22 cellular contexts compared by ENCODE assay signal in the genomic region with DNA sequence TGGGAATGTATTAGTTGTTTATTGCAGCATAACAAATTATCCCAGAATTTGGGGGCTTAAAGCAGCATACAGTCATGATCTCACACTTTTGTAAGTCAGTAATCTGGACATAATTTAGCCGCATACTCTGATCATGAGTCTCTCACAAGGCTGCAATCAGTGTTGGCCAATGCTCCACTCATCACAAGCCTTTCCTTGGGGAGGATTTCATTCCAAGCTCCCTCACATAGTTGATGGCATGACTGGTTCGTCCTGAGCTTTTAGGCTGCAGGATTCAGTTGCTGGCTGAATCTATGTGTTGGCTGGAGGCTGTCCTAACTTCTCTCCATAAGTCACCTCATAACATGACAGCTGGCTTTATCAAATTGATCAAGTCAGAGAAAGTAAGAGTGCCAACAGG.
"Had no signal": no experiment of that assay in that cellular context is flagged by ENCODE, and none has a peak within 500 bp of the region (broad histone marks: within the 10 kb centered on the region; RNA-seq: fewer than 3 reads in every experiment).

No MANE protein-coding gene starts in this region.

- H3K27ac ChIP-seq: gastrocnemius medialis, left ventricle myocardium inferior, thoracic aorta, upper lobe of left lung had no signal

- H3K4me1 Mint-ChIP-seq: activated CD4-positive, alpha-beta memory T cell treated with anti-CD3 and anti-CD28 coated beads, Interleukin-2, amount 10 ng/mL, durations not matched to agents 7 days and 5 days; activated CD8-positive, alpha-beta memory T cell treated with anti-CD3 and anti-CD28 coated beads, Interleukin-2, amount 10 ng/mL, durations not matched to agents 7 days and 5 days; naive B cell; stimulated activated memory B cell treated with anti-CD40 and anti-IgM and Interleukin-4, amounts not matched to agents 10 μg/mL and 1 μg/mL and 100 μg/mL, for 72 hours had no signal

- H3K4me1 ChIP-seq: gastrocnemius medialis, left ventricle myocardium inferior, upper lobe of left lung had no signal

- H3K27me3 ChIP-seq: gastrocnemius medialis, upper lobe of left lung had no signal

- H3K4me3 Mint-ChIP-seq: activated CD4-positive, alpha-beta memory T cell treated with anti-CD3 and anti-CD28 coated beads, Interleukin-2, amount 10 ng/mL, durations not matched to agents 7 days and 5 days; activated CD8-positive, alpha-beta memory T cell treated with anti-CD3 and anti-CD28 coated beads, Interleukin-2, amount 10 ng/mL, durations not matched to agents 7 days and 5 days; activated naive CD8-positive, alpha-beta T cell; effector memory CD8-positive, alpha-beta T cell; naive B cell; neural crest cell; stimulated activated memory B cell treated with anti-CD40 and anti-IgM and Interleukin-4, amounts not matched to agents 10 μg/mL and 1 μg/mL and 100 μg/mL, for 72 hours; T-helper 2 cell treated with Interferon-gamma antibody and Interleukin-4, amounts not matched to agents 5 μg/mL and 100 μg/mL, for 36 hours had no signal

- DNase-seq: activated CD4-positive, alpha-beta memory T cell treated with anti-CD3 and anti-CD28 coated beads, Interleukin-2, amount 10 ng/mL, durations not matched to agents 7 days and 5 days; activated CD4-positive, alpha-beta T cell treated with anti-CD3 and anti-CD28 coated beads for 48 hours; activated CD4-positive, CD25-positive, alpha-beta regulatory T cell; activated CD8-positive, alpha-beta memory T cell treated with anti-CD3 and anti-CD28 coated beads, Interleukin-2, amount 10 ng/mL, durations not matched to agents 7 days and 5 days; amygdala; effector memory CD8-positive, alpha-beta T cell; gastrocnemius medialis; head of caudate nucleus; kidney glomerular epithelial cell; left ventricle myocardium inferior; mammary epithelial cell; naive B cell; right cardiac atrium; stimulated activated CD4-positive, alpha-beta T cell treated with anti-CD3 and anti-CD28 coated beads, Interleukin-4, amount 100 ng/mL, for 24 hours; upper lobe of left lung had no signal

- H3K36me3 ChIP-seq: gastrocnemius medialis, left ventricle myocardium inferior, thoracic aorta, upper lobe of left lung had no signal

- H3K27ac Mint-ChIP-seq: activated CD4-positive, alpha-beta memory T cell treated with anti-CD3 and anti-CD28 coated beads, Interleukin-2, amount 10 ng/mL, durations not matched to agents 7 days and 5 days; activated CD8-positive, alpha-beta memory T cell treated with anti-CD3 and anti-CD28 coated beads, Interleukin-2, amount 10 ng/mL, durations not matched to agents 7 days and 5 days; activated naive CD8-positive, alpha-beta T cell; effector memory CD8-positive, alpha-beta T cell; naive B cell; progenitor cell of endocrine pancreas; stimulated activated memory B cell treated with anti-CD40 and anti-IgM and Interleukin-4, amounts not matched to agents 10 μg/mL and 1 μg/mL and 100 μg/mL, for 72 hours; T-helper 2 cell treated with Interferon-gamma antibody and Interleukin-4, amounts not matched to agents 5 μg/mL and 100 μg/mL, for 36 hours had no signal

- ATAC-seq: activated CD8-positive, alpha-beta memory T cell treated with anti-CD3 and anti-CD28 coated beads, Interleukin-2, amount 10 ng/mL, durations not matched to agents 7 days and 5 days; effector memory CD8-positive, alpha-beta T cell; gastrocnemius medialis; right cardiac atrium; stimulated activated memory B cell treated with anti-CD40 and anti-IgM and Interleukin-4, amounts not matched to agents 10 μg/mL and 1 μg/mL and 100 μg/mL, for 72 hours had no signal

- H3K36me3 Mint-ChIP-seq: activated CD8-positive, alpha-beta memory T cell treated with anti-CD3 and anti-CD28 coated beads, Interleukin-2, amount 10 ng/mL, durations not matched to agents 7 days and 5 days; activated naive CD8-positive, alpha-beta T cell; naive B cell; stimulated activated memory B cell treated with anti-CD40 and anti-IgM and Interleukin-4, amounts not matched to agents 10 μg/mL and 1 μg/mL and 100 μg/mL, for 72 hours had no signal

- H3K4me3 ChIP-seq: gastrocnemius medialis, left ventricle myocardium inferior, smooth muscle cell, thoracic aorta, upper lobe of left lung had no signal

- H3K4me2 ChIP-seq: smooth muscle cell had no signal

- H3K27me3 Mint-ChIP-seq: activated CD4-positive, alpha-beta memory T cell treated with anti-CD3 and anti-CD28 coated beads, Interleukin-2, amount 10 ng/mL, durations not matched to agents 7 days and 5 days; activated CD8-positive, alpha-beta memory T cell treated with anti-CD3 and anti-CD28 coated beads, Interleukin-2, amount 10 ng/mL, durations not matched to agents 7 days and 5 days; activated naive CD8-positive, alpha-beta T cell; effector memory CD8-positive, alpha-beta T cell; naive B cell; progenitor cell of endocrine pancreas; stimulated activated memory B cell treated with anti-CD40 and anti-IgM and Interleukin-4, amounts not matched to agents 10 μg/mL and 1 μg/mL and 100 μg/mL, for 72 hours had no signal

- H3K9me3 ChIP-seq: gastrocnemius medialis, left ventricle myocardium inferior, thoracic aorta, upper lobe of left lung had no signal
